Comparison of ENCODE assay signal across 9 cellular contexts in genomic region chr5:150458819-150459557, GRCh38. TPM values are rescaled to one million over a fixed set of nuclear protein-coding genes. Genes with fewer than 3 reads are reported as not detected.
DNase-seq lines count a peak whose midpoint lies in the region; ATAC-seq and TF ChIP-seq lines count a peak whose summit lies in the region.
"Had no signal": no experiment of that assay in that cellular context is flagged by ENCODE, and none has a peak within 500 bp of the region (broad histone marks: within the 10 kb centered on the region; RNA-seq: fewer than 3 reads in every experiment).

No MANE protein-coding gene starts in this region.

- no peaks in the 10 kb centered on the region for H3K9me3 Mint-ChIP-seq in activated T-cell treated with anti-CD3 and anti-CD28 coated beads, Interleukin-2, amount 50 U/mL, for 24 hours
- H3K9me3 Mint-ChIP-seq in neural progenitor cell, result no peaks in the 10 kb centered on the region
- H3K9me3 Mint-ChIP-seq: T-helper 1 cell treated with Interleukin-12 subunit alpha and Interleukin-12 subunit beta and Interleukin-4 antibody, amounts not matched to agents 30 μg/mL and 1 μg/mL, for 36 hours had no signal

- H3K4me3 Mint-ChIP-seq in activated T-cell treated with anti-CD3 and anti-CD28 coated beads, Interleukin-2, amount 50 U/mL, for 24 hours, result peak overlapping the region; percentile 30
- peak overlapping the region; percentile 30 for H3K4me3 Mint-ChIP-seq in neural progenitor cell
- H3K4me3 Mint-ChIP-seq: T-helper 1 cell treated with Interleukin-12 subunit alpha and Interleukin-12 subunit beta and Interleukin-4 antibody, amounts not matched to agents 30 μg/mL and 1 μg/mL, for 36 hours had no signal

- ATAC-seq in GM19328 (IDR thresholded peaks at IDR 0.05; ENCODE audit: unreplicated experiment) (peak; percentile 60), HG03460 (IDR thresholded peaks at IDR 0.05; ENCODE audit: unreplicated experiment) (peak; percentile 68)

- TF ChIP-seq CTCF in OCI-LY3 (IDR thresholded peaks at IDR 0.05; ENCODE audit: low read depth, low read length) (peak; percentile 58), esophagus squamous epithelium (IDR thresholded peaks at IDR 0.05) (peak; percentile 80 to 93 (median 87)), neural progenitor cell (IDR thresholded peaks at IDR 0.05) (peak; percentile 89), stomach (IDR thresholded peaks at IDR 0.05) (peak in 5 of 7 experiments; percentile 66 to 94 (median 89))

- no peak for TF ChIP-seq EP300 in stomach (IDR thresholded peaks at IDR 0.05)

- no peaks in the 10 kb centered on the region for H3K9me3 ChIP-seq in OCI-LY3 (ENCODE audit: insufficient read depth, low read length)
- H3K9me3 ChIP-seq in esophagus squamous epithelium, result no peaks in the 10 kb centered on the region
- no peaks in the 10 kb centered on the region for H3K9me3 ChIP-seq in neural progenitor cell (ENCODE audit: low read depth)
- no peaks in the 10 kb centered on the region for H3K9me3 ChIP-seq in stomach

- peaks cover 33% of the 10 kb centered on the region for H3K4me1 ChIP-seq in OCI-LY3 (ENCODE audit: low read length)
- H3K4me1 ChIP-seq in esophagus squamous epithelium, result peaks cover 6 to 19% (median 11%) of the 10 kb centered on the region in 3 donors
- peaks cover 13% of the 10 kb centered on the region for H3K4me1 ChIP-seq in neural progenitor cell
- H3K4me1 ChIP-seq in stomach, result peaks cover 0 to 25% (median 10%) of the 10 kb centered on the region in 4 donors

- 26 to 37% methylated on average over 14 to 17 of the region's 36 CpGs for WGBS in esophagus squamous epithelium, 2 donors
- 16 to 27% (median 22%) methylated on average over 22 to 36 of the region's 36 CpGs for WGBS in stomach, 5 donors

- H4K20me1 ChIP-seq in OCI-LY3 (ENCODE audit: insufficient read depth, low read length) (no peaks in the 10 kb centered on the region), neural progenitor cell (ENCODE audit: low read depth) (no peaks in the 10 kb centered on the region)

- no peaks in the 10 kb centered on the region for H3K36me3 ChIP-seq in OCI-LY3 (replicated peaks; ENCODE audit: low read depth, low read length)
- H3K36me3 ChIP-seq in esophagus squamous epithelium, result no peaks in the 10 kb centered on the region
- H3K36me3 ChIP-seq in neural progenitor cell, result no peaks in the 10 kb centered on the region
- no peaks in the 10 kb centered on the region for H3K36me3 ChIP-seq in stomach

- no peaks in the 10 kb centered on the region for H3K36me3 Mint-ChIP-seq in activated T-cell treated with anti-CD3 and anti-CD28 coated beads, Interleukin-2, amount 50 U/mL, for 24 hours (ENCODE audit: low read depth)
- no peaks in the 10 kb centered on the region for H3K36me3 Mint-ChIP-seq in neural progenitor cell

- TF ChIP-seq POLR2A in esophagus squamous epithelium (IDR thresholded peaks at IDR 0.05) (no peak), stomach (IDR thresholded peaks at IDR 0.05) (no peak)

- peaks cover 35% of the 10 kb centered on the region for H3K4me1 Mint-ChIP-seq in activated T-cell treated with anti-CD3 and anti-CD28 coated beads, Interleukin-2, amount 50 U/mL, for 24 hours (ENCODE audit: low read depth)
- H3K4me1 Mint-ChIP-seq in neural progenitor cell, result peaks cover 15% of the 10 kb centered on the region

- no peaks in the 10 kb centered on the region for H3K27me3 ChIP-seq in OCI-LY3 (ENCODE audit: low read depth, low read length)
- H3K27me3 ChIP-seq in esophagus squamous epithelium, result no peaks in the 10 kb centered on the region
- H3K27me3 ChIP-seq in neural progenitor cell, result no peaks in the 10 kb centered on the region
- H3K27me3 ChIP-seq in stomach, result no peaks in the 10 kb centered on the region

- intact Hi-C loops in esophagus squamous epithelium (cut with DNase I) (loop anchor here (5.0 kb wide), 1 partner anchor 83 kb away; no protein-coding TSS in a partner anchor), stomach (cut with DNase I; ENCODE audit: low total_unique reads) (loop anchor here (5.0 kb wide), 1 partner anchor 83 kb away; no protein-coding TSS in a partner anchor)

- H3K9ac ChIP-seq in OCI-LY3 (ENCODE audit: low read length) (peak overlapping the region; percentile 29; the same call in 1 of the 2 replicates), neural progenitor cell (no peak overlapping the region)

- H3K27ac Mint-ChIP-seq in activated T-cell treated with anti-CD3 and anti-CD28 coated beads, Interleukin-2, amount 50 U/mL, for 24 hours, result peak overlapping the region; percentile 24
- no peak overlapping the region for H3K27ac Mint-ChIP-seq in neural progenitor cell
- H3K27ac Mint-ChIP-seq: T-helper 1 cell treated with Interleukin-12 subunit alpha and Interleukin-12 subunit beta and Interleukin-4 antibody, amounts not matched to agents 30 μg/mL and 1 μg/mL, for 36 hours had no signal

- H3K4me3 ChIP-seq in OCI-LY3 (ENCODE audit: low read length), result peak overlapping the region; percentile 63
- peak overlapping the region in 2 of 4 donors; percentile 20 to 49 for H3K4me3 ChIP-seq in esophagus squamous epithelium
- peak overlapping the region; percentile 39 for H3K4me3 ChIP-seq in neural progenitor cell
- peak overlapping the region; percentile 21 to 34 (median 30) for H3K4me3 ChIP-seq in stomach

- peak overlapping the region; percentile 35; the same call in 1 of the 2 replicates for H2AFZ ChIP-seq in OCI-LY3 (ENCODE audit: low read depth, low read length)
- no peak overlapping the region for H2AFZ ChIP-seq in neural progenitor cell (replicated peaks)

- no peaks in the 10 kb centered on the region for H3K79me2 ChIP-seq in OCI-LY3 (ENCODE audit: low read length)
- no peaks in the 10 kb centered on the region for H3K79me2 ChIP-seq in neural progenitor cell (ENCODE audit: low read depth)

- no peak overlapping the region for H3K27ac ChIP-seq in OCI-LY3 (ENCODE audit: low read length)
- peak overlapping the region in 3 of 4 donors; percentile 3 to 51 (median 39) for H3K27ac ChIP-seq in esophagus squamous epithelium
- no peak overlapping the region for H3K27ac ChIP-seq in neural progenitor cell
- H3K27ac ChIP-seq in stomach, result peak overlapping the region in 2 of 5 donors; percentile 54

- no peaks in the 10 kb centered on the region for H3K27me3 Mint-ChIP-seq in activated T-cell treated with anti-CD3 and anti-CD28 coated beads, Interleukin-2, amount 50 U/mL, for 24 hours
- H3K27me3 Mint-ChIP-seq in neural progenitor cell (ENCODE audit: insufficient read depth, low read depth), result peaks cover 8% of the 10 kb centered on the region

- peaks cover 22% of the 10 kb centered on the region for H3F3A ChIP-seq in neural progenitor cell (ENCODE audit: low read depth)

- DNase-seq in CD1c-positive myeloid dendritic cell (ENCODE audit: extremely low spot score) (peak; percentile 88), esophagus squamous epithelium (lab: John Stamatoyannopoulos, UW) (no peak), neural progenitor cell (ENCODE audit: low spot score) (peak; percentile 79), stomach (peak; percentile 88)
- DNase-seq in activated T-cell treated with anti-CD3 and anti-CD28 coated beads, Interleukin-2, amount 50 U/mL, for 24 hours, result peak; percentile 96

- H3K4me2 ChIP-seq in OCI-LY3 (ENCODE audit: low read length) (peak overlapping the region; percentile 64), neural progenitor cell (peak overlapping the region; percentile 71)

RNA-seq across cellular contexts. Expression of gene RPS14, which starts 9.4 kb away (rescaled TPM):
- total RNA-seq in esophagus squamous epithelium, result 1,000 to 10,000 TPM; 1,098 to 4,026 (median 2,484) TPM
- 3,204 and 3,639 TPM in 2 replicates for total RNA-seq in neural progenitor cell (ENCODE audit: low replicate concordance)
- total RNA-seq in stomach, result 1,000 to 10,000 TPM in 4 of 5 donors, 100 to 1,000 TPM in 1; 899 to 3,971 (median 1,858) TPM
- polyA plus RNA-seq in stomach, result 1,000 to 10,000 TPM; 4,327 to 6,427 (median 4,820) TPM

RNA-seq across cellular contexts. Expression of gene CD74, which starts 46.3 kb away (rescaled TPM):
- total RNA-seq in esophagus squamous epithelium (1,000 to 10,000 TPM in 1 of 4 donors, 100 to 1,000 TPM in 2, 10 to 100 TPM in 1; 91.0 to 1,037 (median 261) TPM), neural progenitor cell (ENCODE audit: low replicate concordance) (9.8 and 25.6 TPM in 2 replicates), stomach (1,000 to 10,000 TPM in 1 of 5 donors, 100 to 1,000 TPM in 4; 102 to 1,185 (median 324) TPM)
- 100 to 1,000 TPM; 177 to 883 (median 268) TPM for polyA plus RNA-seq in stomach

RNA-seq across cellular contexts. Expression of gene NDST1, which starts 48.9 kb away (rescaled TPM):
- total RNA-seq in esophagus squamous epithelium (100 to 1,000 TPM in 3 of 4 donors, 10 to 100 TPM in 1; 76.5 to 205 (median 118) TPM), neural progenitor cell (ENCODE audit: low replicate concordance) (22.9 and 45.6 TPM in 2 replicates), stomach (10 to 100 TPM; 14.2 to 32.9 (median 21.6) TPM)
- polyA plus RNA-seq in stomach, result 10 to 100 TPM in 1 of 3 donors, 1 to 10 TPM in 2; 6.4 to 15.3 (median 7.2) TPM

Comparison
In these comparisons a context has a peak if more than half of its experiments do, and no peak if none do; other contexts are left out.
1. H3K27ac ChIP-seq: peak in esophagus squamous epithelium (3 of 4); none in OCI-LY3 (single experiment) and neural progenitor cell (single experiment).
2. Peak in every context shown above with its lines, with median percentiles within 50 percentile points of each other: CTCF ChIP-seq.